ENCODE assay signal across 17 cellular contexts in genomic region chr14:28902930-28903329, GRCh38.
"Had no signal": no experiment of that assay in that cellular context is flagged by ENCODE, and none has a peak within 500 bp of the region (broad histone marks: within the 10 kb centered on the region; RNA-seq: fewer than 3 reads in every experiment).

No MANE protein-coding gene starts in this region.

- H3K79me2 ChIP-seq: hepatocyte had no signal

- H3K9me3 ChIP-seq: neutrophil, right atrium auricular region had no signal

- H3K4me3 ChIP-seq: hepatocyte, right atrium auricular region had no signal

- H3K4me1 ChIP-seq: right atrium auricular region had no signal

- H2AFZ ChIP-seq: hepatocyte had no signal

- FAIRE-seq: colon, small intestine, urothelium cell line had no signal

- H3K4me2 ChIP-seq: hepatocyte had no signal

- H3K27me3 ChIP-seq: hepatocyte, neutrophil, right atrium auricular region had no signal

- ATAC-seq: effector memory CD8-positive, alpha-beta T cell; left colon; left ventricle myocardium superior; naive thymus-derived CD4-positive, alpha-beta T cell had no signal

- H3K27ac ChIP-seq: hepatocyte, neutrophil, right atrium auricular region had no signal

- H3K36me3 ChIP-seq: neutrophil, right atrium auricular region had no signal

- DNase-seq: effector memory CD8-positive, alpha-beta T cell; erythroblast; foreskin melanocyte; head of caudate nucleus; left colon; left ventricle myocardium superior; naive thymus-derived CD4-positive, alpha-beta T cell; nephron progenitor cell; posterior cingulate gyrus; small intestine; stimulated activated CD4-positive, alpha-beta T cell treated with anti-CD3 and anti-CD28 coated beads, Interleukin-12 subunit alpha, Interleukin-12 subunit beta, amount 100 ng/mL, for 4 hours; stimulated activated naive CD4-positive, alpha-beta T cell had no signal
